7 cellular contexts compared by ENCODE assay signal in genomic region chr6:137873273-137873762, GRCh38. TPM values are rescaled to one million over a fixed set of nuclear protein-coding genes. Genes with fewer than 3 reads are reported as not detected.
DNase-seq lines count a peak whose midpoint lies in the region; ATAC-seq and TF ChIP-seq lines count a peak whose summit lies in the region.

No MANE protein-coding gene starts in this region.

- H3K36me3 Mint-ChIP-seq in activated CD4-positive, alpha-beta T cell treated with anti-CD3 and anti-CD28 coated beads, Interleukin-2, amount 10 ng/mL, durations not matched to agents 24 days and 14 days (ENCODE audit: low read depth), result peaks cover 100% of the 10 kb centered on the region

- peaks cover 44% of the 10 kb centered on the region for H3K4me1 Mint-ChIP-seq in activated CD4-positive, alpha-beta T cell treated with anti-CD3 and anti-CD28 coated beads, Interleukin-2, amount 10 ng/mL, durations not matched to agents 24 days and 14 days

- no peaks in the 10 kb centered on the region for H3K9me3 Mint-ChIP-seq in activated CD4-positive, alpha-beta T cell treated with anti-CD3 and anti-CD28 coated beads, Interleukin-2, amount 10 ng/mL, durations not matched to agents 24 days and 14 days

- H3K27ac Mint-ChIP-seq in activated CD4-positive, alpha-beta T cell treated with anti-CD3 and anti-CD28 coated beads, Interleukin-2, amount 10 ng/mL, durations not matched to agents 24 days and 14 days, result peak overlapping the region; percentile 86

- H3K36me3 ChIP-seq in esophagus squamous epithelium (peaks cover 11 to 44% (median 19%) of the 10 kb centered on the region in 3 donors), gastrocnemius medialis (peaks cover 0 to 41% of the 10 kb centered on the region in 2 donors)

- DNase-seq in activated CD4-positive, alpha-beta T cell treated with anti-CD3 and anti-CD28 coated beads, Interleukin-2, amount 10 ng/mL, durations not matched to agents 24 days and 14 days, result peak; percentile 89
- DNase-seq in esophagus squamous epithelium (lab: John Stamatoyannopoulos, UW) (peak; percentile 24), gastrocnemius medialis (peak; percentile 69 to 81), DMS 273 treated with DMSO at 0.1 percent for 48 hours (lab: John Stamatoyannopoulos, UW) (no peak)

- H3K4me3 Mint-ChIP-seq in activated CD4-positive, alpha-beta T cell treated with anti-CD3 and anti-CD28 coated beads, Interleukin-2, amount 10 ng/mL, durations not matched to agents 24 days and 14 days, result peak overlapping the region; percentile 87

- 3 to 4% methylated on average over 7 of the region's 7 CpGs for WGBS in esophagus squamous epithelium, 2 donors

- TF ChIP-seq CTCF in esophagus squamous epithelium (IDR thresholded peaks at IDR 0.05), result no peak
- no peak for TF ChIP-seq CTCF in gastrocnemius medialis (IDR thresholded peaks at IDR 0.05 in 4 of 5, conservative IDR thresholded peaks at IDR 0.05 in 1 of 5)

- H3K27me3 ChIP-seq in esophagus squamous epithelium, result no peaks in the 10 kb centered on the region
- no peaks in the 10 kb centered on the region for H3K27me3 ChIP-seq in gastrocnemius medialis

- intact Hi-C loops in activated CD4-positive, alpha-beta T cell treated with anti-CD3 and anti-CD28 coated beads, Interleukin-2, amount 10 ng/mL, durations not matched to agents 24 days and 14 days (cut with micrococcal nuclease), result loop anchor here (1.0 to 2.0 kb wide), 9 partner anchors 9 to 216 kb away; no protein-coding TSS in a partner anchor
- intact Hi-C loops in esophagus squamous epithelium (cut with DNase I) (loop anchor here (10.0 kb wide), 1 partner anchor 71 kb away; no protein-coding TSS in a partner anchor), gastrocnemius medialis (cut with DNase I; ENCODE audit: low total_unique reads) (loop anchor here (5.0 kb wide), 1 partner anchor 59 kb away; no protein-coding TSS in a partner anchor)

- H3K27ac ChIP-seq in esophagus squamous epithelium (peak overlapping the region; percentile 37 to 96 (median 89)), gastrocnemius medialis (peak overlapping the region; percentile 13 to 65 (median 35))

- in situ Hi-C loops in gastrocnemius medialis (cut with MboI; ENCODE audit: low sequenced_read_pairs in 4 of 4), result loop anchor here in 1 of 4 donors (10.0 kb wide), 1 partner anchor 71 kb away; no protein-coding TSS in a partner anchor

- ATAC-seq in GM19043 (IDR thresholded peaks at IDR 0.05; ENCODE audit: low read depth, unreplicated experiment), result peak; percentile 32
- ATAC-seq in HG03469 (IDR thresholded peaks at IDR 0.05; ENCODE audit: unreplicated experiment), result peak; percentile 44
- ATAC-seq in gastrocnemius medialis, result peak; percentile 93
- ATAC-seq in GM18873 (IDR thresholded peaks at IDR 0.05; ENCODE audit: low FRiP score, unreplicated experiment), result no peak

- H3K4me3 ChIP-seq in esophagus squamous epithelium (peak overlapping the region in 2 of 4 donors; percentile 16 to 39), gastrocnemius medialis (peak overlapping the region in 2 of 4 donors; percentile 7 to 19)

- peaks cover 33 to 73% (median 47%) of the 10 kb centered on the region in 3 donors for H3K4me1 ChIP-seq in esophagus squamous epithelium
- peaks cover 27 to 48% of the 10 kb centered on the region in 2 donors for H3K4me1 ChIP-seq in gastrocnemius medialis

- H3K9me3 ChIP-seq in esophagus squamous epithelium (no peaks in the 10 kb centered on the region), gastrocnemius medialis (no peaks in the 10 kb centered on the region)

- TF ChIP-seq POLR2A in esophagus squamous epithelium (IDR thresholded peaks at IDR 0.05), result peak in 2 of 4 donors; percentile 14 to 44
- peak in 1 of 2 donors; percentile 34 for TF ChIP-seq POLR2A in gastrocnemius medialis (IDR thresholded peaks at IDR 0.05)

- no peaks in the 10 kb centered on the region for H3K27me3 Mint-ChIP-seq in activated CD4-positive, alpha-beta T cell treated with anti-CD3 and anti-CD28 coated beads, Interleukin-2, amount 10 ng/mL, durations not matched to agents 24 days and 14 days

RNA-seq across cellular contexts. Expression of gene TNFAIP3, which starts 6.3 kb away (rescaled TPM):
- total RNA-seq in activated CD4-positive, alpha-beta T cell treated with anti-CD3 and anti-CD28 coated beads, Interleukin-2, amount 10 ng/mL, durations not matched to agents 24 days and 14 days, result 249 and 254 TPM in 2 replicates
- total RNA-seq in esophagus squamous epithelium, result 10 to 100 TPM in 1 of 4 donors, 1 to 10 TPM in 3; 4.2 to 21.7 (median 7.7) TPM
- 1 to 10 TPM; 2.6 to 7.1 (median 4.7) TPM for total RNA-seq in gastrocnemius medialis

Comparison
In these comparisons a context has a peak if more than half of its experiments do, and no peak if none do; other contexts are left out.
1. RNA of gene TNFAIP3, which starts 6.3 kb away (total RNA-seq): 249 to 254 TPM in activated CD4-positive, alpha-beta T cell treated with anti-CD3 and anti-CD28 coated beads, Interleukin-2, amount 10 ng/mL, durations not matched to agents 24 days and 14 days; 4.2 to 21.7 TPM in esophagus squamous epithelium and 2.6 to 7.1 TPM in gastrocnemius medialis; every median in the first group is over 10 times any median in the second.